8 cellular contexts compared by ENCODE assay signal in genomic region chr14:106883218-106883692, GRCh38.
DNase-seq lines count a peak whose midpoint lies in the region; ATAC-seq, FAIRE-seq and TF ChIP-seq lines count a peak whose summit lies in the region.

No MANE protein-coding gene starts in this region.

- in situ Hi-C loops in astrocyte of the spinal cord (cut with HindIII; ENCODE audit: low sequenced_read_pairs), result no loop called here

- ATAC-seq in natural killer cell treated with Interleukin-12 subunit alpha and Interleukin-12 subunit beta and Interleukin-15 and Interleukin-18, amount 100 ng/mL, for 72 hours, result peak in 1 of 2 donors; percentile 49
- ATAC-seq in HG02678 (IDR thresholded peaks at IDR 0.05; ENCODE audit: unreplicated experiment), result no peak

- H3K4me1 Mint-ChIP-seq in natural killer cell treated with Interleukin-12 subunit alpha and Interleukin-12 subunit beta and Interleukin-15 and Interleukin-18, amount 100 ng/mL, for 72 hours (ENCODE audit: low read depth in 2 of 2), result no peaks in the 10 kb centered on the region

- H3K27ac Mint-ChIP-seq in natural killer cell treated with Interleukin-12 subunit alpha and Interleukin-12 subunit beta and Interleukin-15 and Interleukin-18, amount 100 ng/mL, for 72 hours, result no peak overlapping the region

- H3K4me3 ChIP-seq in astrocyte of the spinal cord (ENCODE audit: low read depth, low read length), result no peak overlapping the region

- DNase-seq in COLO668 (lab: John Stamatoyannopoulos, UW; ENCODE audit: unreplicated experiment) (peak; percentile 62), astrocyte of the spinal cord (ENCODE audit: low read depth, low spot score) (no peak), GM19239 (ENCODE audit: insufficient read length, low spot score) (no peak), NCI-H1048 (lab: John Stamatoyannopoulos, UW) (no peak), H4 (ENCODE audit: low spot score) (no peak)
- peak; percentile 66 for DNase-seq in natural killer cell treated with Interleukin-12 subunit alpha and Interleukin-12 subunit beta and Interleukin-15 and Interleukin-18, amount 100 ng/mL, for 72 hours (ENCODE audit: low spot score)

- no peaks in the 10 kb centered on the region for H3K36me3 Mint-ChIP-seq in natural killer cell treated with Interleukin-12 subunit alpha and Interleukin-12 subunit beta and Interleukin-15 and Interleukin-18, amount 100 ng/mL, for 72 hours

- H3K4me3 Mint-ChIP-seq in natural killer cell treated with Interleukin-12 subunit alpha and Interleukin-12 subunit beta and Interleukin-15 and Interleukin-18, amount 100 ng/mL, for 72 hours, result no peak overlapping the region

- peak; percentile 82 for TF ChIP-seq CTCF in LNCAP (IDR thresholded peaks at IDR 0.05)
- peak; percentile 50 for TF ChIP-seq CTCF in astrocyte of the spinal cord (IDR thresholded peaks at IDR 0.05; ENCODE audit: low read depth, low read length)

- no peaks in the 10 kb centered on the region for H3K9me3 Mint-ChIP-seq in natural killer cell treated with Interleukin-12 subunit alpha and Interleukin-12 subunit beta and Interleukin-15 and Interleukin-18, amount 100 ng/mL, for 72 hours

- H3K27me3 Mint-ChIP-seq in natural killer cell treated with Interleukin-12 subunit alpha and Interleukin-12 subunit beta and Interleukin-15 and Interleukin-18, amount 100 ng/mL, for 72 hours, result peaks cover 3 to 19% of the 10 kb centered on the region in 2 donors

- no peak for FAIRE-seq in GM19239 (lab: Jason Lieb, UNC)

Comparison
In these comparisons a context has a peak if more than half of its experiments do, and no peak if none do; other contexts are left out.
1. DNase-seq: peak in COLO668 (single experiment) and natural killer cell treated with Interleukin-12 subunit alpha and Interleukin-12 subunit beta and Interleukin-15 and Interleukin-18, amount 100 ng/mL, for 72 hours (single experiment); none in astrocyte of the spinal cord (single experiment), GM19239 (single experiment), NCI-H1048 (single experiment) and H4 (single experiment).